10 cellular contexts compared by ENCODE assay signal in genomic region chr20:36344517-36345132, GRCh38. TPM values are rescaled to one million over a fixed set of nuclear protein-coding genes. Genes with fewer than 3 reads are reported as not detected.
DNase-seq lines count a peak whose midpoint lies in the region; ATAC-seq and TF ChIP-seq lines count a peak whose summit lies in the region.
"Had no signal": no experiment of that assay in that cellular context is flagged by ENCODE, and none has a peak within 500 bp of the region (broad histone marks: within the 10 kb centered on the region; RNA-seq: fewer than 3 reads in every experiment).

No MANE protein-coding gene starts in this region.

- no peak for ATAC-seq in activated naive CD8-positive, alpha-beta T cell treated with anti-CD3 and anti-CD28 coated beads, Interleukin-2, amount 10 ng/mL, durations not matched to agents 7 days and 5 days (ENCODE audit: low read depth)
- no peak for ATAC-seq in HG03159 (IDR thresholded peaks at IDR 0.05; ENCODE audit: unreplicated experiment)
- ATAC-seq in gastrocnemius medialis, result no peak

- no peak overlapping the region for H3K4me3 ChIP-seq in gastrocnemius medialis
- H3K4me3 ChIP-seq: SJSA1 had no signal

- no peaks in the 10 kb centered on the region for H3K27me3 Mint-ChIP-seq in activated naive CD8-positive, alpha-beta T cell treated with anti-CD3 and anti-CD28 coated beads, Interleukin-2, amount 10 ng/mL, durations not matched to agents 7 days and 5 days
- peaks cover 3% of the 10 kb centered on the region for H3K27me3 Mint-ChIP-seq in activated naive CD8-positive, alpha-beta T cell treated with anti-CD3 and anti-CD28 coated beads for 36 hours

- no peaks in the 10 kb centered on the region for H3K4me1 ChIP-seq in gastrocnemius medialis
- H3K4me1 ChIP-seq: SJSA1 had no signal

- H3K27me3 ChIP-seq in gastrocnemius medialis, result peaks cover 1 to 13% (median 8%) of the 10 kb centered on the region in 3 donors

- no peaks in the 10 kb centered on the region for H3K9me3 ChIP-seq in gastrocnemius medialis
- H3K9me3 ChIP-seq: SJSA1 had no signal

- H3K4me1 Mint-ChIP-seq in activated naive CD8-positive, alpha-beta T cell treated with anti-CD3 and anti-CD28 coated beads, Interleukin-2, amount 10 ng/mL, durations not matched to agents 7 days and 5 days, result no peaks in the 10 kb centered on the region
- peaks cover 2% of the 10 kb centered on the region for H3K4me1 Mint-ChIP-seq in activated naive CD8-positive, alpha-beta T cell treated with anti-CD3 and anti-CD28 coated beads for 36 hours
- H3K4me1 Mint-ChIP-seq: immature natural killer cell had no signal

- POLR2A ChIA-PET in activated naive CD8-positive, alpha-beta T cell treated with anti-CD3 and anti-CD28 coated beads, Interleukin-2, amount 10 ng/mL, durations not matched to agents 7 days and 5 days (lab: Charles Lee), result interaction anchor here (0.6 kb wide), 1 partner anchor 39 kb away, joined by 3 read pairs; no protein-coding TSS in a partner anchor

- no peak overlapping the region for H3K4me3 Mint-ChIP-seq in activated naive CD8-positive, alpha-beta T cell treated with anti-CD3 and anti-CD28 coated beads, Interleukin-2, amount 10 ng/mL, durations not matched to agents 7 days and 5 days
- H3K4me3 Mint-ChIP-seq in activated naive CD8-positive, alpha-beta T cell treated with anti-CD3 and anti-CD28 coated beads for 36 hours, result no peak overlapping the region
- H3K4me3 Mint-ChIP-seq: immature natural killer cell had no signal

- H3K27ac ChIP-seq in gastrocnemius medialis, result no peak overlapping the region
- H3K27ac ChIP-seq: SJSA1 had no signal

- H3K27ac Mint-ChIP-seq in activated naive CD8-positive, alpha-beta T cell treated with anti-CD3 and anti-CD28 coated beads, Interleukin-2, amount 10 ng/mL, durations not matched to agents 7 days and 5 days, result no peak overlapping the region
- H3K27ac Mint-ChIP-seq in activated naive CD8-positive, alpha-beta T cell treated with anti-CD3 and anti-CD28 coated beads for 36 hours, result no peak overlapping the region
- H3K27ac Mint-ChIP-seq: immature natural killer cell had no signal

- H3K9me3 Mint-ChIP-seq in activated naive CD8-positive, alpha-beta T cell treated with anti-CD3 and anti-CD28 coated beads, Interleukin-2, amount 10 ng/mL, durations not matched to agents 7 days and 5 days, result no peaks in the 10 kb centered on the region
- H3K9me3 Mint-ChIP-seq in activated naive CD8-positive, alpha-beta T cell treated with anti-CD3 and anti-CD28 coated beads for 36 hours, result no peaks in the 10 kb centered on the region
- H3K9me3 Mint-ChIP-seq: immature natural killer cell had no signal

- peak; percentile 50 for DNase-seq in activated naive CD8-positive, alpha-beta T cell treated with anti-CD3 and anti-CD28 coated beads, Interleukin-2, amount 10 ng/mL, durations not matched to agents 7 days and 5 days
- DNase-seq in activated naive CD8-positive, alpha-beta T cell treated with anti-CD3 and anti-CD28 coated beads for 36 hours, result no peak
- DNase-seq in SW480 (ENCODE audit: low spot score), result peak; percentile 44
- peak; percentile 29 for DNase-seq in glomerular endothelial cell (ENCODE audit: extremely low read depth, low read depth, low spot score)
- DNase-seq in stimulated activated CD8-positive, alpha-beta memory T cell treated with anti-CD3 and anti-CD28 coated beads, Interleukin-4, amount 100 ng/mL, for 48 hours, result peak; percentile 48
- DNase-seq in gastrocnemius medialis, result no peak
- no peak for DNase-seq in SK-N-DZ (ENCODE audit: low spot score)

- H3K36me3 ChIP-seq in gastrocnemius medialis, result no peaks in the 10 kb centered on the region
- H3K36me3 ChIP-seq: SJSA1 had no signal

- TF ChIP-seq CTCF in gastrocnemius medialis (IDR thresholded peaks at IDR 0.05 in 4 of 5, conservative IDR thresholded peaks at IDR 0.05 in 1 of 5), result no peak

- no peaks in the 10 kb centered on the region for H3K36me3 Mint-ChIP-seq in activated naive CD8-positive, alpha-beta T cell treated with anti-CD3 and anti-CD28 coated beads, Interleukin-2, amount 10 ng/mL, durations not matched to agents 7 days and 5 days
- no peaks in the 10 kb centered on the region for H3K36me3 Mint-ChIP-seq in activated naive CD8-positive, alpha-beta T cell treated with anti-CD3 and anti-CD28 coated beads for 36 hours
- H3K36me3 Mint-ChIP-seq: immature natural killer cell had no signal

- intact Hi-C loops in gastrocnemius medialis (cut with DNase I; ENCODE audit: low total_unique reads), result no loop called here

- in situ Hi-C loops in gastrocnemius medialis (cut with MboI; ENCODE audit: low sequenced_read_pairs in 4 of 4), result no loop called here

- TF ChIP-seq POLR2A in gastrocnemius medialis (IDR thresholded peaks at IDR 0.05), result no peak

RNA-seq across cellular contexts. Expression of gene DLGAP4, which starts 38.5 kb away (rescaled TPM):
- total RNA-seq in activated naive CD8-positive, alpha-beta T cell treated with anti-CD3 and anti-CD28 coated beads, Interleukin-2, amount 10 ng/mL, durations not matched to agents 7 days and 5 days, result 10 to 100 TPM; 27.0 to 27.5 TPM
- 10 to 100 TPM; 10.5 to 14.6 TPM for total RNA-seq in activated naive CD8-positive, alpha-beta T cell treated with anti-CD3 and anti-CD28 coated beads for 36 hours
- total RNA-seq in glomerular endothelial cell (59.3 and 125 TPM in 2 replicates), gastrocnemius medialis (10 to 100 TPM; 18.8 to 46.7 (median 45.0) TPM)
- 32.8 and 35.8 TPM in 2 replicates for polyA plus RNA-seq in SK-N-DZ (2014; cell fraction: cytosol; rRNA removed)
- polyA plus RNA-seq in SK-N-DZ (2014; cell fraction: nucleus; rRNA removed), result 33.4 and 89.1 TPM in 2 replicates

Comparison
In these comparisons a context has a peak if more than half of its experiments do, and no peak if none do; other contexts are left out.
1. DNase-seq: peak in activated naive CD8-positive, alpha-beta T cell treated with anti-CD3 and anti-CD28 coated beads, Interleukin-2, amount 10 ng/mL, durations not matched to agents 7 days and 5 days (single experiment), SW480 (single experiment), glomerular endothelial cell (single experiment) and stimulated activated CD8-positive, alpha-beta memory T cell treated with anti-CD3 and anti-CD28 coated beads, Interleukin-4, amount 100 ng/mL, for 48 hours (single experiment); none in activated naive CD8-positive, alpha-beta T cell treated with anti-CD3 and anti-CD28 coated beads for 36 hours (single experiment), gastrocnemius medialis (0 of 2) and SK-N-DZ (single experiment).